In genomic region chr19:18479964-18480723, GRCh38 we compare ENCODE assay signal across 8 cellular contexts. TPM values are rescaled to one million over a fixed set of nuclear protein-coding genes. Genes with fewer than 3 reads are reported as not detected.
DNase-seq lines count a peak whose midpoint lies in the region; ATAC-seq lines count a peak whose summit lies in the region.

No MANE protein-coding gene starts in this region.

- peaks cover 99% of the 10 kb centered on the region for H3K79me2 ChIP-seq in GM23248 (ENCODE audit: insufficient read depth)
- peaks cover 7% of the 10 kb centered on the region for H3K79me2 ChIP-seq in trophoblast cell (ENCODE audit: control insufficient read depth, insufficient read depth, low read length, poor library complexity)

- no peak overlapping the region for H3K23ac ChIP-seq in trophoblast cell (ENCODE audit: low read length)

- H3K4me1 ChIP-seq in GM23248 (ENCODE audit: insufficient read depth) (peaks cover 40% of the 10 kb centered on the region), trophoblast cell (ENCODE audit: control insufficient read depth in 1 of 2, insufficient read depth in 2 of 2, low read length in 2 of 2) (peaks cover 18 to 19% of the 10 kb centered on the region in 2 experiments)

- H2AFZ ChIP-seq in GM23248, result no peak overlapping the region
- peak overlapping the region; percentile 51 for H2AFZ ChIP-seq in trophoblast cell (ENCODE audit: insufficient read depth, low read length, poor library complexity)

- H3K14ac ChIP-seq in trophoblast cell (ENCODE audit: low read length), result peak overlapping the region; percentile 11

- peak overlapping the region; percentile 50 for H4K91ac ChIP-seq in trophoblast cell (ENCODE audit: low read depth, low read length)

- H3F3A ChIP-seq in GM23248 (ENCODE audit: insufficient read depth), result peaks cover 20% of the 10 kb centered on the region

- WGBS in GM23248 (ENCODE audit: low coverage in 1 of 2, low lambda C conversion rate in 2 of 2, missing lambda C conversion rate in 2 of 2), 2 experiments, result 25 to 26% methylated on average over 16 of the region's 16 CpGs
- WGBS in trophoblast cell (ENCODE audit: extremely low coverage, insufficient coverage, insufficient read length), result no CpG with 5 or more reads among the region's 16 CpGs

- H3K27me3 ChIP-seq in GM23248 (replicated peaks; ENCODE audit: insufficient read depth) (no peaks in the 10 kb centered on the region), trophoblast cell (ENCODE audit: insufficient read depth, low read length) (no peaks in the 10 kb centered on the region)

- peak overlapping the region; percentile 91 for H2AK5ac ChIP-seq in trophoblast cell (ENCODE audit: low read length)

- peak overlapping the region; percentile 87 for H3K27ac ChIP-seq in GM23248
- H3K27ac ChIP-seq in trophoblast cell (ENCODE audit: low read depth, low read length), result no peak overlapping the region

- H3K36me3 ChIP-seq in GM23248 (ENCODE audit: low read depth), result no peaks in the 10 kb centered on the region
- peaks cover 0 to 3% of the 10 kb centered on the region in 2 experiments for H3K36me3 ChIP-seq in trophoblast cell (ENCODE audit: control insufficient read depth in 1 of 2, insufficient read depth in 2 of 2, low read length in 2 of 2)

- H3K9ac ChIP-seq in GM23248 (peak overlapping the region; percentile 68), trophoblast cell (ENCODE audit: low read length) (no peak overlapping the region)

- peak; percentile 83 for DNase-seq in GM23248
- peak; percentile 37 to 81 for DNase-seq in SHP77 (lab: John Stamatoyannopoulos, UW)
- peak; percentile 96 for DNase-seq in fibroblast of gingiva (ENCODE audit: low read depth)
- DNase-seq in trophoblast cell, result peak in 1 of 2 donors; percentile 38
- DNase-seq in kidney glomerular epithelial cell (lab: John Stamatoyannopoulos, UW), result no peak
- DNase-seq in NK-92 treated with Interleukin-12 subunit alpha and Interleukin-12 subunit beta, amount 100 ng/mL, for 24 hours (lab: John Stamatoyannopoulos, UW), result no peak

- H4K8ac ChIP-seq in trophoblast cell (ENCODE audit: low read depth, low read length), result no peak overlapping the region

- no peak overlapping the region for H4K12ac ChIP-seq in trophoblast cell (ENCODE audit: low read depth, low read length)

- H3K9me2 ChIP-seq in GM23248 (ENCODE audit: insufficient read depth), result no peaks in the 10 kb centered on the region

- in situ Hi-C loops in GM23248 (cut with MboI), result no loop called here

- peak overlapping the region; percentile 25 for H3K18ac ChIP-seq in trophoblast cell (ENCODE audit: low read length)

- H3K4ac ChIP-seq in trophoblast cell (ENCODE audit: low read depth, low read length), result no peak overlapping the region

- H3K79me1 ChIP-seq in trophoblast cell (ENCODE audit: low read length), result peaks cover 6% of the 10 kb centered on the region

- peak overlapping the region; percentile 4 for H2BK120ac ChIP-seq in trophoblast cell (ENCODE audit: insufficient read depth, low read length, poor library complexity)

- H2BK5ac ChIP-seq in trophoblast cell (ENCODE audit: low read depth, low read length, poor library complexity), result no peak overlapping the region

- H3K4me3 ChIP-seq in GM23248, result peak overlapping the region; percentile 39
- H3K4me3 ChIP-seq in trophoblast cell (ENCODE audit: low read depth, low read length), result no peak overlapping the region

- ATAC-seq in HG03565 (IDR thresholded peaks at IDR 0.05; ENCODE audit: unreplicated experiment) (no peak), GM18873 (IDR thresholded peaks at IDR 0.05; ENCODE audit: low FRiP score, unreplicated experiment) (no peak)

- 0 out of 2 replicates have a peak, but pooled peaks cover 4% of the 10 kb centered on the region for H4K20me1 ChIP-seq in GM23248 (ENCODE audit: insufficient read depth)

- H2BK12ac ChIP-seq in trophoblast cell (ENCODE audit: low read length), result peak overlapping the region; percentile 15

- H3K4me2 ChIP-seq in GM23248 (ENCODE audit: unreplicated experiment) (peak overlapping the region; percentile 44), trophoblast cell (ENCODE audit: low read length) (no peak overlapping the region)

- H3K9me3 ChIP-seq in GM23248 (ENCODE audit: low read depth), result no peaks in the 10 kb centered on the region
- peaks cover 1% of the 10 kb centered on the region for H3K9me3 ChIP-seq in trophoblast cell (ENCODE audit: insufficient read depth, low read depth, low read length)

RNA-seq across cellular contexts. Expression of gene ELL, which starts 41.7 kb away (rescaled TPM):
- 22.1 and 24.2 TPM in 2 replicates for total RNA-seq in GM23248 (2014; rRNA removed; shearing (Covaris generic))
- 16.4 and 17.1 TPM in 2 replicates for polyA plus RNA-seq in GM23248 (2016; fragmentation: Nextera tagmentation; extraction: Ambion mirVana)
- 26.7 and 26.8 TPM in 2 replicates for polyA plus RNA-seq in trophoblast cell (2013)

RNA-seq across cellular contexts. Expression of gene ISYNA1, which starts 42.2 kb away (rescaled TPM):
- 5.5 and 8.9 TPM in 2 replicates for total RNA-seq in GM23248 (2014; rRNA removed; shearing (Covaris generic))
- 12.3 and 17.2 TPM in 2 replicates for polyA plus RNA-seq in GM23248 (2016; fragmentation: Nextera tagmentation; extraction: Ambion mirVana)
- 476 and 488 TPM in 2 replicates for polyA plus RNA-seq in trophoblast cell (2013)

Comparison
In these comparisons a context has a peak if more than half of its experiments do, and no peak if none do; other contexts are left out.
1. DNase-seq: peak in GM23248 (single experiment), SHP77 (2 of 2) and fibroblast of gingiva (single experiment); none in kidney glomerular epithelial cell (single experiment) and NK-92 treated with Interleukin-12 subunit alpha and Interleukin-12 subunit beta, amount 100 ng/mL, for 24 hours (single experiment).